ENCODE assay signal across 8 cellular contexts in genomic region chr5:149632311-149633251, GRCh38. TPM values are rescaled to one million over a fixed set of nuclear protein-coding genes. Genes with fewer than 3 reads are reported as not detected.
DNase-seq lines count a peak whose midpoint lies in the region; FAIRE-seq and TF ChIP-seq lines count a peak whose summit lies in the region.

No MANE protein-coding gene starts in this region.

- H3K9me3 ChIP-seq in ovary: no peaks in the 10 kb centered on the region

- DNase-seq in GM19239 (ENCODE audit: insufficient read length, low spot score) (no peak), RCC 7860 (ENCODE audit: low spot score) (peak; percentile 89), fibroblast of peridontal ligament (ENCODE audit: extremely low read depth) (peak; percentile 38), pulmonary artery endothelial cell (ENCODE audit: low read depth, low spot score) (peak; percentile 24), NCI-H2171 (lab: John Stamatoyannopoulos, UW) (no peak), ovary (no peak), NCI-H1436 treated with DMSO at 0.1 percent for 48 hours (lab: John Stamatoyannopoulos, UW) (no peak), superior temporal gyrus (ENCODE audit: extremely low spot score) (no peak)

- no peak for TF ChIP-seq POLR2A in ovary (IDR thresholded peaks at IDR 0.05)

- intact Hi-C loops in ovary (cut with DNase I): loop anchor here in 2 of 4 donors (5.0 to 10.0 kb wide), 2 partner anchors 360 to 362 kb away; no protein-coding TSS in a partner anchor

- H3K4me3 ChIP-seq in ovary: no peak overlapping the region

- H3K4me1 ChIP-seq in ovary (ENCODE audit: insufficient read depth): no peaks in the 10 kb centered on the region

- no peaks in the 10 kb centered on the region for H3K27me3 ChIP-seq in ovary

- no peak overlapping the region for H3K27ac ChIP-seq in ovary

- no peak for TF ChIP-seq CTCF in ovary (IDR thresholded peaks at IDR 0.05)

- peak; percentile 67 for FAIRE-seq in GM19239 (lab: Jason Lieb, UNC)
- FAIRE-seq in RCC 7860 (lab: Jason Lieb, UNC): peak; percentile 60

- TF ChIP-seq EP300 in ovary (IDR thresholded peaks at IDR 0.05): no peak

- 55 to 71% (median 64%) methylated on average over 12 of the region's 12 CpGs for WGBS in ovary, 3 donors

- H3K36me3 ChIP-seq in ovary: no peaks in the 10 kb centered on the region

RNA-seq across cellular contexts. Expression of gene ARHGEF37, which starts 51.3 kb away (rescaled TPM):
- total RNA-seq in pulmonary artery endothelial cell: 7.3 and 9.2 TPM in 2 replicates
- 1 to 10 TPM; 4.1 to 9.9 (median 6.2) TPM for total RNA-seq in ovary
- polyA plus RNA-seq in ovary: 1 to 10 TPM; 4.2 to 6.8 TPM

Comparison
In these comparisons a context has a peak if more than half of its experiments do, and no peak if none do; other contexts are left out.
1. DNase-seq: peak in RCC 7860 (single experiment), fibroblast of peridontal ligament (single experiment) and pulmonary artery endothelial cell (single experiment); none in GM19239 (single experiment), NCI-H2171 (single experiment), ovary (0 of 5), NCI-H1436 treated with DMSO at 0.1 percent for 48 hours (single experiment) and superior temporal gyrus (single experiment).